1 cellular context compared by ENCODE assay signal in the genomic region with DNA sequence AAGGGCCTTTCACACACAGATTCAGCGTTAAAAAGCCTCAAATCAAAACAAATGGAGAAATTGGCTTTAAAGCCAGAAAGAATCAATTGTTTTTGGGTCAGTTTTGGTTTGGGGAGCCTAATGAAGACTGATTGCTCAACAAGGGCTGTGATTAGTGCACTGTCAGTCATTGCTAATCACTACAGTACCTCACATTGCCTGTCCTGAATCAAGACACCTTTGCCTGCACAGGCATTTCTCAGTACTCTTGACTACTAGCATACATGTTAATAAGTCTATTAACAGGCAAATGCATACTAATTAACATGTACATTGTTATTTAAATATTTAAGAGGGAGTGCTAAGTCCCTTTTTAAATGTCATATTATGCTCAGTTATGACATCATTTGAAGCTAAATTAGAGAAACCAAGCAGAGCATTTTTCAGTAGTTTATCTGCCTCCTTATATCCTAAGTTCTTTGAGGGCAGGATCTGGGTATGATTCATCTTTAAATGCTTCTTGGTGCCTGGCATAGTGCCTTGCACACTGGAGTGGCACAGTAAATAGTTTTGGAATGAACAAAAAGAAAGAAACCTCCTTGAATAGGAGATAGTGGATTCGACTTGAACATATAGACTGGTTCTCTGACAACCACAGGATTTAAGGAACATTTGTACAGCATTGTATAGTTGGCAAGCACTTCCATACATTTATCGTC.
A peak's percentile ranks its signal among the peaks of the same experiment; 100 is the strongest.
TF ChIP-seq lines count a peak whose summit lies in the region.

No MANE protein-coding gene starts in this region.

TF ChIP-seq in SK-N-SH, 30 proteins besides CTCF, POLR2A, EP300 and RAD21:
- TF ChIP-seq FOSL2 (IDR thresholded peaks at IDR 0.05; ENCODE audit: borderline replicate concordance, low read depth): peak; percentile 85
- TF ChIP-seq, protein P1, sequence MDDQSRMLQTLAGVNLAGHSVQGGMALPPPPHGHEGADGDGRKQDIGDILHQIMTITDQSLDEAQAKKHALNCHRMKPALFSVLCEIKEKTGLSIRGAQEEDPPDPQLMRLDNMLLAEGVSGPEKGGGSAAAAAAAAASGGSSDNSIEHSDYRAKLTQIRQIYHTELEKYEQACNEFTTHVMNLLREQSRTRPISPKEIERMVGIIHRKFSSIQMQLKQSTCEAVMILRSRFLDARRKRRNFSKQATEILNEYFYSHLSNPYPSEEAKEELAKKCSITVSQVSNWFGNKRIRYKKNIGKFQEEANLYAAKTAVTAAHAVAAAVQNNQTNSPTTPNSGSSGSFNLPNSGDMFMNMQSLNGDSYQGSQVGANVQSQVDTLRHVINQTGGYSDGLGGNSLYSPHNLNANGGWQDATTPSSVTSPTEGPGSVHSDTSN (IDR thresholded peaks at IDR 0.05): peak; percentile 35; the same call in 1 of the 2 replicates
- no peak for TF ChIP-seq SMC3 (IDR thresholded peaks at IDR 0.05; ENCODE audit: low read depth, low read length)
- no peak for TF ChIP-seq MXI1 (IDR thresholded peaks at IDR 0.05; ENCODE audit: low read depth, low read length)
- no peak for TF ChIP-seq RFX5 (IDR thresholded peaks at IDR 0.05; ENCODE audit: low read length)
- TF ChIP-seq TCF12 (IDR thresholded peaks at IDR 0.05): peak; percentile 81; the same call in 1 of the 2 replicates
- no peak; the same call in 1 of the 2 replicates for TF ChIP-seq RXRA (IDR thresholded peaks at IDR 0.05; ENCODE audit: borderline replicate concordance, low read depth)
- TF ChIP-seq, protein P2, sequence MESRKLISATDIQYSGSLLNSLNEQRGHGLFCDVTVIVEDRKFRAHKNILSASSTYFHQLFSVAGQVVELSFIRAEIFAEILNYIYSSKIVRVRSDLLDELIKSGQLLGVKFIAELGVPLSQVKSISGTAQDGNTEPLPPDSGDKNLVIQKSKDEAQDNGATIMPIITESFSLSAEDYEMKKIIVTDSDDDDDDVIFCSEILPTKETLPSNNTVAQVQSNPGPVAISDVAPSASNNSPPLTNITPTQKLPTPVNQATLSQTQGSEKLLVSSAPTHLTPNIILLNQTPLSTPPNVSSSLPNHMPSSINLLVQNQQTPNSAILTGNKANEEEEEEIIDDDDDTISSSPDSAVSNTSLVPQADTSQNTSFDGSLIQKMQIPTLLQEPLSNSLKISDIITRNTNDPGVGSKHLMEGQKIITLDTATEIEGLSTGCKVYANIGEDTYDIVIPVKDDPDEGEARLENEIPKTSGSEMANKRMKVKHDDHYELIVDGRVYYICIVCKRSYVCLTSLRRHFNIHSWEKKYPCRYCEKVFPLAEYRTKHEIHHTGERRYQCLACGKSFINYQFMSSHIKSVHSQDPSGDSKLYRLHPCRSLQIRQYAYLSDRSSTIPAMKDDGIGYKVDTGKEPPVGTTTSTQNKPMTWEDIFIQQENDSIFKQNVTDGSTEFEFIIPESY (IDR thresholded peaks at IDR 0.05; ENCODE audit: borderline replicate concordance, low read depth): no peak
- no peak for TF ChIP-seq FOXM1 (IDR thresholded peaks at IDR 0.05; ENCODE audit: low read depth)
- TF ChIP-seq ELF1 (IDR thresholded peaks at IDR 0.05): no peak
- TF ChIP-seq TEAD4 (IDR thresholded peaks at IDR 0.05; ENCODE audit: borderline replicate concordance, insufficient read depth): no peak
- peak; percentile 56; the same call in 1 of the 2 replicates for TF ChIP-seq POLR2AphosphoS5 (IDR thresholded peaks at IDR 0.05; ENCODE audit: low read depth, low read length)
- no peak for TF ChIP-seq MEF2A (IDR thresholded peaks at IDR 0.05; ENCODE audit: borderline replicate concordance, low read depth)
- TF ChIP-seq TAF1 (IDR thresholded peaks at IDR 0.05; ENCODE audit: borderline replicate concordance, low read depth, low read length): no peak
- TF ChIP-seq FOXJ3 (CRISPR knock-in tag; IDR thresholded peaks at IDR 0.05): no peak
- TF ChIP-seq, protein P3, sequence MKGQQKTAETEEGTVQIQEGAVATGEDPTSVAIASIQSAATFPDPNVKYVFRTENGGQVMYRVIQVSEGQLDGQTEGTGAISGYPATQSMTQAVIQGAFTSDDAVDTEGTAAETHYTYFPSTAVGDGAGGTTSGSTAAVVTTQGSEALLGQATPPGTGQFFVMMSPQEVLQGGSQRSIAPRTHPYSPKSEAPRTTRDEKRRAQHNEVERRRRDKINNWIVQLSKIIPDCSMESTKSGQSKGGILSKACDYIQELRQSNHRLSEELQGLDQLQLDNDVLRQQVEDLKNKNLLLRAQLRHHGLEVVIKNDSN (IDR thresholded peaks at IDR 0.05; ENCODE audit: borderline replicate concordance, low read depth): no peak
- TF ChIP-seq, protein P4, sequence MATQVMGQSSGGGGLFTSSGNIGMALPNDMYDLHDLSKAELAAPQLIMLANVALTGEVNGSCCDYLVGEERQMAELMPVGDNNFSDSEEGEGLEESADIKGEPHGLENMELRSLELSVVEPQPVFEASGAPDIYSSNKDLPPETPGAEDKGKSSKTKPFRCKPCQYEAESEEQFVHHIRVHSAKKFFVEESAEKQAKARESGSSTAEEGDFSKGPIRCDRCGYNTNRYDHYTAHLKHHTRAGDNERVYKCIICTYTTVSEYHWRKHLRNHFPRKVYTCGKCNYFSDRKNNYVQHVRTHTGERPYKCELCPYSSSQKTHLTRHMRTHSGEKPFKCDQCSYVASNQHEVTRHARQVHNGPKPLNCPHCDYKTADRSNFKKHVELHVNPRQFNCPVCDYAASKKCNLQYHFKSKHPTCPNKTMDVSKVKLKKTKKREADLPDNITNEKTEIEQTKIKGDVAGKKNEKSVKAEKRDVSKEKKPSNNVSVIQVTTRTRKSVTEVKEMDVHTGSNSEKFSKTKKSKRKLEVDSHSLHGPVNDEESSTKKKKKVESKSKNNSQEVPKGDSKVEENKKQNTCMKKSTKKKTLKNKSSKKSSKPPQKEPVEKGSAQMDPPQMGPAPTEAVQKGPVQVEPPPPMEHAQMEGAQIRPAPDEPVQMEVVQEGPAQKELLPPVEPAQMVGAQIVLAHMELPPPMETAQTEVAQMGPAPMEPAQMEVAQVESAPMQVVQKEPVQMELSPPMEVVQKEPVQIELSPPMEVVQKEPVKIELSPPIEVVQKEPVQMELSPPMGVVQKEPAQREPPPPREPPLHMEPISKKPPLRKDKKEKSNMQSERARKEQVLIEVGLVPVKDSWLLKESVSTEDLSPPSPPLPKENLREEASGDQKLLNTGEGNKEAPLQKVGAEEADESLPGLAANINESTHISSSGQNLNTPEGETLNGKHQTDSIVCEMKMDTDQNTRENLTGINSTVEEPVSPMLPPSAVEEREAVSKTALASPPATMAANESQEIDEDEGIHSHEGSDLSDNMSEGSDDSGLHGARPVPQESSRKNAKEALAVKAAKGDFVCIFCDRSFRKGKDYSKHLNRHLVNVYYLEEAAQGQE (IDR thresholded peaks at IDR 0.05; ENCODE audit: low read depth, low read length): no peak
- TF ChIP-seq, protein P5, sequence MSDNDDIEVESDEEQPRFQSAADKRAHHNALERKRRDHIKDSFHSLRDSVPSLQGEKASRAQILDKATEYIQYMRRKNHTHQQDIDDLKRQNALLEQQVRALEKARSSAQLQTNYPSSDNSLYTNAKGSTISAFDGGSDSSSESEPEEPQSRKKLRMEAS (IDR thresholded peaks at IDR 0.05; ENCODE audit: low read depth): no peak
- TF ChIP-seq, protein P6, sequence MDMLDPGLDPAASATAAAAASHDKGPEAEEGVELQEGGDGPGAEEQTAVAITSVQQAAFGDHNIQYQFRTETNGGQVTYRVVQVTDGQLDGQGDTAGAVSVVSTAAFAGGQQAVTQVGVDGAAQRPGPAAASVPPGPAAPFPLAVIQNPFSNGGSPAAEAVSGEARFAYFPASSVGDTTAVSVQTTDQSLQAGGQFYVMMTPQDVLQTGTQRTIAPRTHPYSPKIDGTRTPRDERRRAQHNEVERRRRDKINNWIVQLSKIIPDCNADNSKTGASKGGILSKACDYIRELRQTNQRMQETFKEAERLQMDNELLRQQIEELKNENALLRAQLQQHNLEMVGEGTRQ (IDR thresholded peaks at IDR 0.05; ENCODE audit: borderline replicate concordance, low read depth, low read length): no peak
- no peak for TF ChIP-seq CHD2 (IDR thresholded peaks at IDR 0.05; ENCODE audit: low read length, partially characterized antibody)
- no peak for TF ChIP-seq SIN3A (IDR thresholded peaks at IDR 0.05; ENCODE audit: borderline replicate concordance, low read depth, low read length)
- TF ChIP-seq GABPA (IDR thresholded peaks at IDR 0.05; ENCODE audit: low read depth): no peak
- TF ChIP-seq, protein P7, sequence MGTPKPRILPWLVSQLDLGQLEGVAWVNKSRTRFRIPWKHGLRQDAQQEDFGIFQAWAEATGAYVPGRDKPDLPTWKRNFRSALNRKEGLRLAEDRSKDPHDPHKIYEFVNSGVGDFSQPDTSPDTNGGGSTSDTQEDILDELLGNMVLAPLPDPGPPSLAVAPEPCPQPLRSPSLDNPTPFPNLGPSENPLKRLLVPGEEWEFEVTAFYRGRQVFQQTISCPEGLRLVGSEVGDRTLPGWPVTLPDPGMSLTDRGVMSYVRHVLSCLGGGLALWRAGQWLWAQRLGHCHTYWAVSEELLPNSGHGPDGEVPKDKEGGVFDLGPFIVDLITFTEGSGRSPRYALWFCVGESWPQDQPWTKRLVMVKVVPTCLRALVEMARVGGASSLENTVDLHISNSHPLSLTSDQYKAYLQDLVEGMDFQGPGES (IDR thresholded peaks at IDR 0.05; ENCODE audit: low read depth, low read length): no peak
- no peak for TF ChIP-seq YY1 (IDR thresholded peaks at IDR 0.05; ENCODE audit: low read depth)
- peak; percentile 86 for TF ChIP-seq NFIC (IDR thresholded peaks at IDR 0.05; ENCODE audit: borderline replicate concordance)
- TF ChIP-seq NRF1 (IDR thresholded peaks at IDR 0.05; ENCODE audit: low read depth, low read length): no peak
- no peak for TF ChIP-seq GATA2 (CRISPR knock-in tag; IDR thresholded peaks at IDR 0.05)
- TF ChIP-seq EZH2phosphoT487 (IDR thresholded peaks at IDR 0.05; ENCODE audit: borderline replicate concordance, low read depth): no peak
- TF ChIP-seq RCOR1 (IDR thresholded peaks at IDR 0.05; ENCODE audit: low read length): no peak
- peak; percentile 77 for TF ChIP-seq JUND (IDR thresholded peaks at IDR 0.05)
